Comparison of ENCODE assay signal across 9 cellular contexts in genomic region chr11:9091044-9091936, GRCh38. TPM values are rescaled to one million over a fixed set of nuclear protein-coding genes. Genes with fewer than 3 reads are reported as not detected.
DNase-seq lines count a peak whose midpoint lies in the region; ATAC-seq and TF ChIP-seq lines count a peak whose summit lies in the region.
"Had no signal": no experiment of that assay in that cellular context is flagged by ENCODE, and none has a peak within 500 bp of the region (broad histone marks: within the 10 kb centered on the region; RNA-seq: fewer than 3 reads in every experiment).

SCUBE2 (minus strand) TSS chr11:9091599; CDS start chr11:9091528, 71 bp downstream.

- H3K27ac ChIP-seq in WERI-Rb-1 (no peak within 1 kb of the TSS), heart right ventricle (peak within 1 kb of the TSS in 3 of 10 donors; percentile 9 to 31 (median 21)), rectal smooth muscle tissue (ENCODE audit: low read depth, low read length) (no peak within 1 kb of the TSS)

- H3K9ac ChIP-seq in rectal smooth muscle tissue (ENCODE audit: low read length): no peak within 1 kb of the TSS

- H3K36me3 ChIP-seq in WERI-Rb-1 (no peaks in the 10 kb centered on the region), heart right ventricle (no peaks in the 10 kb centered on the region), rectal smooth muscle tissue (ENCODE audit: control insufficient read depth, insufficient read depth, low read length) (no peaks in the 10 kb centered on the region)

- no peak for TF ChIP-seq CTCF in WERI-Rb-1 (IDR thresholded peaks at IDR 0.05; ENCODE audit: low read depth, low read length)
- TF ChIP-seq CTCF in heart right ventricle (IDR thresholded peaks at IDR 0.05): no peak

- WGBS in heart right ventricle, 2 donors: 1 to 2% methylated on average over 104 to 112 of the region's 114 CpGs

- H3K4me1 ChIP-seq in heart right ventricle (peaks cover 0 to 6% (median 3%) of the 10 kb centered on the region in 9 donors), rectal smooth muscle tissue (ENCODE audit: control insufficient read depth, insufficient read depth, low read length) (no peaks in the 10 kb centered on the region)

- peak within 1 kb of the TSS; percentile 57 for H3K4me3 ChIP-seq in WERI-Rb-1 (ENCODE audit: low read depth, low read length)
- H3K4me3 ChIP-seq in heart right ventricle: peak within 1 kb of the TSS; percentile 22 to 61 (median 54)
- H3K4me3 ChIP-seq in rectal smooth muscle tissue (ENCODE audit: low read length): peak within 1 kb of the TSS; percentile 55

- intact Hi-C loops in heart right ventricle (cut with DNase I): loop anchor here in 1 of 10 donors (5.0 kb wide), 1 partner anchor 74 kb away; no protein-coding TSS in a partner anchor

- H3K9me3 ChIP-seq in WERI-Rb-1 (ENCODE audit: severe bottlenecking) (no peaks in the 10 kb centered on the region), heart right ventricle (no peaks in the 10 kb centered on the region)

- H3K27me3 ChIP-seq in WERI-Rb-1 (ENCODE audit: insufficient read depth, low read depth, severe bottlenecking) (peaks cover 3% of the 10 kb centered on the region), heart right ventricle (peaks cover 0 to 47% (median 15%) of the 10 kb centered on the region in 7 donors), rectal smooth muscle tissue (ENCODE audit: control insufficient read depth, insufficient read depth, low read length) (peaks cover 6% of the 10 kb centered on the region)

- peak in 4 of 8 donors; percentile 58 to 70 (median 61) for ATAC-seq in heart right ventricle
- no peak for ATAC-seq in GM19324 (IDR thresholded peaks at IDR 0.05; ENCODE audit: low FRiP score, unreplicated experiment)
- ATAC-seq in HG02852 (IDR thresholded peaks at IDR 0.05; ENCODE audit: unreplicated experiment): no peak
- ATAC-seq in HG02610 (IDR thresholded peaks at IDR 0.05; ENCODE audit: unreplicated experiment): no peak

- DNase-seq in EL (peak; percentile 23), WERI-Rb-1 (no peak), heart right ventricle (no peak), NOMO-1 treated with DMSO at 0.1 percent for 48 hours (lab: John Stamatoyannopoulos, UW; ENCODE audit: unreplicated experiment) (no peak)
- DNase-seq: stimulated activated naive CD4-positive, alpha-beta T cell treated with Interleukin-2 at 50 U/mL for 16 hours had no signal

RNA-seq across cellular contexts. Expression of gene SCUBE2, which starts in this region (rescaled TPM):
- total RNA-seq in heart right ventricle: 1 to 10 TPM in 9 of 10 donors, under 1 TPM in 1; 0.98 to 4.1 (median 2.0) TPM
- polyA plus RNA-seq in heart right ventricle: under 1 TPM; 0.22 to 0.70 TPM
